8 cellular contexts compared by ENCODE assay signal in the genomic region with DNA sequence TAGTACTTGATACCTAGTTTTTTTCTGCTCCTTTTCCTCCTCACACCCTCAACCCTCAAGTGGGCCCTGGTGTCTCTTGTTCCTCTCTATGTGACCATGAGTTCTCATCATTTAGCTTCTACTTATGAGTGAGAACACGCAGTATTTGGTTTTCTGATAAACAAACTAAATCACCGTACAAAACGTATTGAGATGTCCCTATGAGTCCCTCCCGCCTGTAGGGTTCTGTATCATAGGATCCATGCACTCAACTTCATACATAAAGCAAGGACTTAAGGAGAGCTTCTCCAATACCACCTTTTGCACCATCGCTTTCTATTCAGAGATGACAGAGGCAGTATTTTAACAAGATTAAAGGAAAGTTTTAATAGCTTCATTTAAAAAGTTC. TPM values are rescaled to one million over a fixed set of nuclear protein-coding genes. Genes with fewer than 3 reads are reported as not detected.
DNase-seq lines count a peak whose midpoint lies in the region; ATAC-seq and TF ChIP-seq lines count a peak whose summit lies in the region.

No MANE protein-coding gene starts in this region.

- no peaks in the 10 kb centered on the region for H3K27me3 ChIP-seq in PC-9 (ENCODE audit: insufficient read depth, low read depth)

- POLR2A ChIA-PET in PC-9 (lab: Charles Lee; ENCODE audit: unreplicated experiment) = no interaction called here

- intact Hi-C loops in PC-9 (cut with micrococcal nuclease; ENCODE audit: unreplicated experiment) = no loop called here

- no peaks in the 10 kb centered on the region for H3K9me3 ChIP-seq in PC-9 (ENCODE audit: insufficient read depth, low read depth)

- no peaks in the 10 kb centered on the region for H3K36me3 ChIP-seq in PC-9 (ENCODE audit: low read depth)

- DNase-seq in PC-9 (no peak), epithelial cell of proximal tubule (ENCODE audit: low read depth) (no peak), retinal pigment epithelial cell (ENCODE audit: low read depth) (no peak), NCI-H510A treated with DMSO at 0.1 percent for 48 hours (lab: John Stamatoyannopoulos, UW) (no peak), NCI-H1048 (lab: John Stamatoyannopoulos, UW) (no peak)

- peak overlapping the region; percentile 82 for H3K27ac ChIP-seq in PC-9

- H3K79me2 ChIP-seq in PC-9 (ENCODE audit: low read depth) = peaks cover 41% of the 10 kb centered on the region

- BruUV-seq in PC-9 (replicated peaks; lab: Mats Ljungman, UMichigan) = TSS peak; percentile 36

- no peaks in the 10 kb centered on the region for H3K9me2 ChIP-seq in PC-9 (ENCODE audit: insufficient read depth)

- peak overlapping the region; percentile 96 for H3K4me2 ChIP-seq in PC-9

- peak overlapping the region; percentile 63 for H3K4me3 ChIP-seq in PC-9
- H3K4me3 ChIP-seq in epithelial cell of proximal tubule (ENCODE audit: low read depth, low read length) = peak overlapping the region; percentile 75
- peak overlapping the region; percentile 95 for H3K4me3 ChIP-seq in retinal pigment epithelial cell (ENCODE audit: low read length)

- CTCF ChIA-PET in PC-9 (lab: Charles Lee) = no interaction called here

- no peak for TF ChIP-seq CTCF in PC-9 (conservative IDR thresholded peaks at IDR 0.05)
- no peak for TF ChIP-seq CTCF in epithelial cell of proximal tubule (conservative IDR thresholded peaks at IDR 0.05; ENCODE audit: low read depth, low read length)
- no peak for TF ChIP-seq CTCF in retinal pigment epithelial cell (conservative IDR thresholded peaks at IDR 0.05; ENCODE audit: low read depth, low read length)

- ATAC-seq in GM21526 (IDR thresholded peaks at IDR 0.05; ENCODE audit: low FRiP score, unreplicated experiment) (peak; percentile 10), GM19463 (IDR thresholded peaks at IDR 0.05; ENCODE audit: unreplicated experiment) (no peak), GM18498 (IDR thresholded peaks at IDR 0.05; ENCODE audit: unreplicated experiment) (no peak)

- H3F3A ChIP-seq in PC-9 (ENCODE audit: insufficient read depth, low read depth) = peaks cover 28% of the 10 kb centered on the region; the same call in 1 of the 2 replicates

- peak overlapping the region; percentile 67 for H2AFZ ChIP-seq in PC-9

- no peaks in the 10 kb centered on the region for H4K20me1 ChIP-seq in PC-9 (ENCODE audit: insufficient read depth)

- peaks cover 47% of the 10 kb centered on the region for H3K4me1 ChIP-seq in PC-9 (replicated peaks; ENCODE audit: insufficient read depth)

RNA-seq across cellular contexts. Expression of a gene that starts 0.6 kb away (rescaled TPM):
- total RNA-seq in PC-9 (2021) (26.7 and 30.7 TPM in 2 replicates), epithelial cell of proximal tubule (33.6 and 39.6 TPM in 2 replicates)

RNA-seq across cellular contexts. Expression of a gene that starts 35.4 kb away (rescaled TPM):
- total RNA-seq in PC-9 (2021) = 0.96 and 1.2 TPM in 2 replicates
- 0.12 and 0.29 TPM in 2 replicates for total RNA-seq in epithelial cell of proximal tubule

RNA-seq across cellular contexts. Expression of a gene that starts 46.0 kb away (rescaled TPM):
- total RNA-seq in PC-9 (2021) (18.5 and 23.6 TPM in 2 replicates), epithelial cell of proximal tubule (6.4 and 10.3 TPM in 2 replicates)

RNA-seq across cellular contexts. Expression of a gene that starts 46.2 kb away (rescaled TPM):
- total RNA-seq in PC-9 (2021) (31.6 and 35.6 TPM in 2 replicates), epithelial cell of proximal tubule (8.4 and 10.8 TPM in 2 replicates)
